In the genomic region with DNA sequence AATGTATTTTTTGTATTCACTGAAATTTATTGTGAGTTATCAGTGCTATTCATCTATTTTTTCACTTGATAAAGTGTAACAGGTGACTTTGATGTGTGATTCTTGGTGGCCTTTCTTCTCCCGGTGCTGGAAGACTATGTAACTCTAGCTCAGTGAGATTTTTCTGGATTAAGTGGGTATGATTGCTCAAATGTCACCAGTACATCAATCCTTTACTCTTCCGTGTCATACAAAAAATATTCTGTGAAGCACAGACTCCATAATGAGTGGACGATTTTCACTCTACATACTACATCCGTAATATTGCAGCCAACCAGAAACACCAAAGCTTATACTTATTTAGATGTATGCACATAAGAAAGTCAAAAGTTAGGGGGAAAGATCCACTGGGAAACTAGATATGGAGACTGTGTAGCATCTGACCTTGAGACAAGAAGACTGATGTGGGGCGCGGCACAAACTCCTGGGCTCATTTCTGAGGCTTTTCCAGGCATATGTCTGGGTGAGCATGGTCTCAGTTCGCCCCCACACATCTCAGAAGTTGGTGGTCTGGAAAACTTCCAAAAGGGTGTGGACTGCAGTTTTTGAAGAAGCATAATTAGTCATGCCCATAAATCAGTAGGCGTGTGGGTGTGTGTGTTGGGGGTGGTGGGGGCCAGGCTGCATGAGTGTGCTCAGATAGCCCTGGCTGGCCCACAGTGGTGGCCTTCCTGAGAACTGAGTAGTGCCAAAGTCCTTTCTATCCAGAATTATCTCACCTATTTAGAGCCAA, we compare ENCODE assay signal across 12 cellular contexts. TPM values are rescaled to one million over a fixed set of nuclear protein-coding genes. Genes with fewer than 3 reads are reported as not detected.
DNase-seq lines count a peak whose midpoint lies in the region; ATAC-seq and TF ChIP-seq lines count a peak whose summit lies in the region.
"Had no signal": no experiment of that assay in that cellular context is flagged by ENCODE, and none has a peak within 500 bp of the region (broad histone marks: within the 10 kb centered on the region; RNA-seq: fewer than 3 reads in every experiment).

No MANE protein-coding gene starts in this region.

- intact Hi-C loops in MCF 10A (cut with micrococcal nuclease) = no loop called here
- intact Hi-C loops in breast epithelium (cut with DNase I; ENCODE audit: low total_unique reads) = loop anchor here (5.0 kb wide), 1 partner anchor 623 kb away; no protein-coding TSS in a partner anchor
- intact Hi-C loops in heart left ventricle (cut with DNase I) = loop anchor here in 1 of 10 donors (5.0 kb wide), 1 partner anchor 37 kb away; no protein-coding TSS in a partner anchor

- CTCF ChIA-PET in MCF 10A (lab: Yijun Ruan, JAX) = interaction anchor here (0.5 to 1.8 kb wide), 5 partner anchors 8 to 49 kb away, joined by 3 to 4 read pairs (median 3); no protein-coding TSS in a partner anchor

- H3K4me1 ChIP-seq in breast epithelium (no peaks in the 10 kb centered on the region), heart left ventricle (no peaks in the 10 kb centered on the region)

- H3K4me3 Mint-ChIP-seq in MCF 10A (ENCODE audit: unreplicated experiment) = no peak overlapping the region
- H3K4me3 Mint-ChIP-seq: endodermal cell; stimulated activated effector memory CD8-positive, alpha-beta T cell treated with anti-CD3 and anti-CD28 coated beads, Interleukin-12 subunit alpha, Interleukin-12 subunit beta, amount 100 ng/mL, for 72 hours had no signal

- H3K4me1 Mint-ChIP-seq in MCF 10A (ENCODE audit: insufficient read depth, unreplicated experiment) = peaks cover 29% of the 10 kb centered on the region
- H3K4me1 Mint-ChIP-seq: endodermal cell; stimulated activated effector memory CD8-positive, alpha-beta T cell treated with anti-CD3 and anti-CD28 coated beads, Interleukin-12 subunit alpha, Interleukin-12 subunit beta, amount 100 ng/mL, for 72 hours had no signal

- H3K27ac Mint-ChIP-seq in MCF 10A (ENCODE audit: low read depth, unreplicated experiment) = peak overlapping the region; percentile 31
- H3K27ac Mint-ChIP-seq: endodermal cell; stimulated activated effector memory CD8-positive, alpha-beta T cell treated with anti-CD3 and anti-CD28 coated beads, Interleukin-12 subunit alpha, Interleukin-12 subunit beta, amount 100 ng/mL, for 72 hours had no signal

- POLR2A ChIA-PET in MCF 10A (lab: Yijun Ruan, JAX) = interaction anchor here (0.7 to 1.8 kb wide), 8 partner anchors 11 to 152 kb away, joined by 3 to 18 read pairs (median 7); no protein-coding TSS in a partner anchor

- TF ChIP-seq POLR2A in breast epithelium (IDR thresholded peaks at IDR 0.05) (no peak), heart left ventricle (IDR thresholded peaks at IDR 0.05) (no peak)

- no peak for TF ChIP-seq CTCF in MCF 10A (IDR thresholded peaks at IDR 0.05; ENCODE audit: unreplicated experiment)
- TF ChIP-seq CTCF in breast epithelium (IDR thresholded peaks at IDR 0.05) = no peak
- TF ChIP-seq CTCF in heart left ventricle (IDR thresholded peaks at IDR 0.05) = no peak

- DNase-seq in MCF 10A (ENCODE audit: unreplicated experiment) (peak; percentile 94), breast epithelium (ENCODE audit: low spot score in 2 of 2) (no peak), foreskin melanocyte (peak; percentile 34), heart left ventricle (no peak)
- DNase-seq: ACHN; activated CD4-positive, CD25-positive, alpha-beta regulatory T cell; endodermal cell had no signal

- ATAC-seq in SK-N-SH treated with all-trans-retinoic acid at 6 μM for 48 hours (peak; percentile 74), HG03520 (IDR thresholded peaks at IDR 0.05; ENCODE audit: unreplicated experiment) (no peak), heart left ventricle (no peak), GM19455 (IDR thresholded peaks at IDR 0.05; ENCODE audit: unreplicated experiment) (no peak), GM19467 (IDR thresholded peaks at IDR 0.05; ENCODE audit: unreplicated experiment) (no peak)
- ATAC-seq: stimulated activated effector memory CD8-positive, alpha-beta T cell treated with anti-CD3 and anti-CD28 coated beads, Interleukin-12 subunit alpha, Interleukin-12 subunit beta, amount 100 ng/mL, for 72 hours had no signal

- H3K9me3 ChIP-seq in breast epithelium (no peaks in the 10 kb centered on the region), heart left ventricle (no peaks in the 10 kb centered on the region)

- H3K27me3 Mint-ChIP-seq in MCF 10A (ENCODE audit: insufficient read depth, unreplicated experiment) = no peaks in the 10 kb centered on the region

- H3K27me3 ChIP-seq in breast epithelium (no peaks in the 10 kb centered on the region), heart left ventricle (no peaks in the 10 kb centered on the region)

- WGBS in heart left ventricle, 4 donors = 80 to 83% (median 82%) methylated on average over 8 of the region's 8 CpGs

- H3K27ac ChIP-seq in breast epithelium (no peak overlapping the region), heart left ventricle (no peak overlapping the region)

- H3K9me3 Mint-ChIP-seq in MCF 10A (ENCODE audit: unreplicated experiment) = no peaks in the 10 kb centered on the region
- H3K9me3 Mint-ChIP-seq: endodermal cell; stimulated activated effector memory CD8-positive, alpha-beta T cell treated with anti-CD3 and anti-CD28 coated beads, Interleukin-12 subunit alpha, Interleukin-12 subunit beta, amount 100 ng/mL, for 72 hours had no signal

- H3K4me3 ChIP-seq in breast epithelium = no peak overlapping the region
- H3K4me3 ChIP-seq in heart left ventricle = no peak overlapping the region

- no TSS peak for BruUV-seq in MCF 10A (replicated peaks; lab: Mats Ljungman, UMichigan)

- no peaks in the 10 kb centered on the region for H3K36me3 Mint-ChIP-seq in MCF 10A (ENCODE audit: insufficient read depth, unreplicated experiment)
- H3K36me3 Mint-ChIP-seq: stimulated activated effector memory CD8-positive, alpha-beta T cell treated with anti-CD3 and anti-CD28 coated beads, Interleukin-12 subunit alpha, Interleukin-12 subunit beta, amount 100 ng/mL, for 72 hours had no signal

- H3K36me3 ChIP-seq in breast epithelium = no peaks in the 10 kb centered on the region
- no peaks in the 10 kb centered on the region for H3K36me3 ChIP-seq in heart left ventricle

TF ChIP-seq in SK-N-SH treated with all-trans-retinoic acid at 6 μM for 48 hours, 23 proteins besides CTCF, POLR2A, EP300 and RAD21:
- no peak for TF ChIP-seq TCF4 (CRISPR knock-in tag; IDR thresholded peaks at IDR 0.05; ENCODE audit: borderline replicate concordance)
- no peak for TF ChIP-seq TOX (CRISPR knock-in tag; IDR thresholded peaks at IDR 0.05; ENCODE audit: borderline replicate concordance)
- peak; percentile 76; the same call in 1 of the 2 replicates for TF ChIP-seq PATZ1 (CRISPR knock-in tag; IDR thresholded peaks at IDR 0.05; ENCODE audit: borderline replicate concordance)
- TF ChIP-seq ZFP30 (CRISPR knock-in tag; IDR thresholded peaks at IDR 0.05) = no peak

RNA-seq across cellular contexts. Expression of gene TENM3, which starts 53.9 kb away (rescaled TPM):
- total RNA-seq in MCF 10A (2022) = 34.1 and 44.4 TPM in 2 replicates
- 10 to 100 TPM in 1 of 3 donors, 1 to 10 TPM in 2; 4.6 to 30.6 (median 8.8) TPM for total RNA-seq in breast epithelium
- 10 to 100 TPM in 1 of 9 donors, 1 to 10 TPM in 8; 1.1 to 10.3 (median 3.6) TPM for total RNA-seq in heart left ventricle
- polyA plus RNA-seq in heart left ventricle = under 1 TPM; 0.19 to 0.68 TPM

Comparison
In these comparisons a context has a peak if more than half of its experiments do, and no peak if none do; other contexts are left out.
1. DNase-seq: peak in MCF 10A (single experiment) and foreskin melanocyte (single experiment); none in breast epithelium (0 of 2) and heart left ventricle (0 of 5).